19 cellular contexts compared by ENCODE assay signal in the genomic region with DNA sequence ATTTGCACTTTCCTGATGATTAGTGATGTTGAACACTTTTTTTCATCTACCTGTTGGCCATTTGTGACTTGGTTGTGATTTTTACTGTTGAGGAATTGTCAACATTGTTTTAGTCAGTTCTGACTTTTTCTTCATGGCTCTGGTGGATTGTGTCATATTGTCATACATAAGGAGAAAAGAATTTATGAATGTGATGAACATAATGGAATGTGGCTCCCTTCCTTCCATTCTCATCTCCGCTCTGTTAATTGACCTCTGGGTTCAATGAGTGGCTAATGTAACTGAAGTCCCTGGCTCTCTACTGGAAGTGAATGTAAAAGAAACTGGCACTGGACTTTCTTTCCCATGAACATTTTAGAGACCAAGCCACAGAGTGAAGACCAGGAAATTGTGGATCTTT. TPM values are rescaled to one million over a fixed set of nuclear protein-coding genes. Genes with fewer than 3 reads are reported as not detected.
DNase-seq lines count a peak whose midpoint lies in the region; ATAC-seq and TF ChIP-seq lines count a peak whose summit lies in the region.
"Had no signal": no experiment of that assay in that cellular context is flagged by ENCODE, and none has a peak within 500 bp of the region (broad histone marks: within the 10 kb centered on the region; RNA-seq: fewer than 3 reads in every experiment).

No MANE protein-coding gene starts in this region.

- H2AFZ ChIP-seq in SK-N-SH (ENCODE audit: low read depth) (peak overlapping the region; percentile 66; the same call in 1 of the 2 replicates), fibroblast of lung (ENCODE audit: low read length) (no peak overlapping the region), osteoblast (ENCODE audit: low read length) (no peak overlapping the region)

- peak overlapping the region in 1 of 2 experiments; percentile 11; a peak in 1 of 4 replicates for H3K4me3 ChIP-seq in SK-N-SH (ENCODE audit: low read depth in 2 of 2, low read length in 1 of 2)
- H3K4me3 ChIP-seq in fibroblast of lung (replicated peaks in 1 of 4; ENCODE audit: control extremely low read depth in 1 of 4, insufficient read depth in 1 of 4, low read depth in 3 of 4, low read length in 4 of 4): no peak overlapping the region
- H3K4me3 ChIP-seq in osteoblast (ENCODE audit: insufficient read depth, low read length): no peak overlapping the region
- H3K4me3 ChIP-seq: uterus had no signal

- H3K9ac ChIP-seq in SK-N-SH (peak overlapping the region; percentile 4; the same call in 1 of the 2 replicates), fibroblast of lung (ENCODE audit: insufficient read depth, low read length) (no peak overlapping the region)

- H3K27me3 ChIP-seq in SK-N-SH (ENCODE audit: insufficient read depth) (no peaks in the 10 kb centered on the region), fibroblast of lung (ENCODE audit: control insufficient read depth, insufficient read depth, low read length) (no peaks in the 10 kb centered on the region), osteoblast (ENCODE audit: insufficient read depth, low read length) (no peaks in the 10 kb centered on the region)
- H3K27me3 ChIP-seq: uterus had no signal

- peaks cover 16% of the 10 kb centered on the region for H3F3A ChIP-seq in SK-N-SH (replicated peaks; ENCODE audit: insufficient read depth)

- CTCF ChIA-PET in SK-N-SH (lab: Yijun Ruan, JAX): no interaction called here

- peaks cover 3 to 24% of the 10 kb centered on the region in 2 experiments for H3K4me1 ChIP-seq in SK-N-SH (ENCODE audit: control insufficient read depth in 1 of 2, insufficient read depth in 2 of 2, low read depth in 1 of 2, low read length in 1 of 2)
- no peaks in the 10 kb centered on the region for H3K4me1 ChIP-seq in fibroblast of lung (ENCODE audit: control insufficient read depth, extremely low read depth, insufficient read depth, low read length)
- H3K4me1 ChIP-seq in osteoblast (ENCODE audit: insufficient read depth, low read length): peaks cover 21% of the 10 kb centered on the region
- H3K4me1 ChIP-seq: uterus had no signal

- intact Hi-C loops in head of caudate nucleus (cut with DNase I): no loop called here

- ATAC-seq in HG03196 (IDR thresholded peaks at IDR 0.05; ENCODE audit: unreplicated experiment): no peak
- ATAC-seq: activated CD8-positive, alpha-beta T cell treated with anti-CD3 and anti-CD28 coated beads, Interleukin-2, amount 10 ng/mL, durations not matched to agents 7 days and 5 days; esophagus mucosa; naive thymus-derived CD4-positive, alpha-beta T cell had no signal

- DNase-seq in GM04504 (ENCODE audit: low read depth): peak; percentile 44
- no peak for DNase-seq in SK-N-SH
- DNase-seq in fibroblast of lung (ENCODE audit: low read depth in 2 of 2): peak; percentile 14 to 76
- DNase-seq in osteoblast (ENCODE audit: insufficient read length, low spot score, missing footprints): no peak
- no peak for DNase-seq in head of caudate nucleus
- no peak for DNase-seq in activated gamma-delta T cell treated with Interleukin-2 at 50 U/mL for 16 hours
- DNase-seq in RPMI8226: no peak
- DNase-seq: activated CD8-positive, alpha-beta T cell treated with anti-CD3 and anti-CD28 coated beads, Interleukin-2, amount 10 ng/mL, durations not matched to agents 7 days and 5 days; COR-L47; hippocampal formation; naive thymus-derived CD4-positive, alpha-beta T cell; NCI-H1694 treated with DMSO at 0.1 percent for 48 hours; NCI-H345; NK-92 treated with Interleukin-12 subunit alpha and Interleukin-12 subunit beta, amount 100 ng/mL, for 24 hours; stimulated activated CD4-positive, alpha-beta T cell treated with anti-CD3 and anti-CD28 coated beads, Interleukin-4, amount 100 ng/mL, for 1 hour; uterus had no signal

- H3K27ac ChIP-seq in SK-N-SH (ENCODE audit: low read depth in 2 of 2, low read length in 1 of 2) (peak overlapping the region; percentile 80), fibroblast of lung (ENCODE audit: insufficient read depth, low read length) (no peak overlapping the region), osteoblast (ENCODE audit: low read depth, low read length) (peak overlapping the region; percentile 40)
- H3K27ac ChIP-seq: uterus, VCaP had no signal

- H3K79me2 ChIP-seq in SK-N-SH (ENCODE audit: insufficient read depth) (peaks cover 7% of the 10 kb centered on the region; the same call in 1 of the 2 replicates), fibroblast of lung (ENCODE audit: control insufficient read depth, insufficient read depth, low read length) (no peaks in the 10 kb centered on the region), osteoblast (ENCODE audit: insufficient read depth, low read length) (no peaks in the 10 kb centered on the region)

- POLR2A ChIA-PET in SK-N-SH (lab: Yijun Ruan, JAX): no interaction called here

- TF ChIP-seq CTCF in SK-N-SH (IDR thresholded peaks at IDR 0.05) (no peak), fibroblast of lung (conservative IDR thresholded peaks at IDR 0.05 in 1 of 2, IDR thresholded peaks at IDR 0.05 in 1 of 2; ENCODE audit: low read depth in 1 of 2, low read length in 2 of 2) (no peak), osteoblast (IDR thresholded peaks at IDR 0.05; ENCODE audit: extremely low read depth, low read depth, low read length) (no peak)

- H3K36me3 ChIP-seq in SK-N-SH (replicated peaks in 1 of 2; ENCODE audit: control insufficient read depth in 1 of 2, insufficient read depth in 2 of 2, low read length in 1 of 2) (no peaks in the 10 kb centered on the region), fibroblast of lung (ENCODE audit: control insufficient read depth, insufficient read depth, low read length) (no peaks in the 10 kb centered on the region), osteoblast (ENCODE audit: insufficient read depth, low read length) (no peaks in the 10 kb centered on the region)
- H3K36me3 ChIP-seq: uterus had no signal

- no peak for TF ChIP-seq RAD21 in SK-N-SH (IDR thresholded peaks at IDR 0.05; ENCODE audit: low read length)

- H3K4me2 ChIP-seq in SK-N-SH (peak overlapping the region; percentile 45; the same call in 1 of the 2 replicates), fibroblast of lung (ENCODE audit: extremely low read depth, insufficient read depth, low read length) (no peak overlapping the region), osteoblast (ENCODE audit: insufficient read depth, low read length) (peak overlapping the region; percentile 1)

- H3K9me3 ChIP-seq in SK-N-SH (no peaks in the 10 kb centered on the region), fibroblast of lung (ENCODE audit: control insufficient read depth, insufficient read depth, low read depth, low read length) (no peaks in the 10 kb centered on the region), osteoblast (ENCODE audit: low read depth, low read length) (no peaks in the 10 kb centered on the region)
- H3K9me3 ChIP-seq: uterus had no signal

- no peaks in the 10 kb centered on the region for H4K20me1 ChIP-seq in SK-N-SH (ENCODE audit: insufficient read depth)
- H4K20me1 ChIP-seq in fibroblast of lung (ENCODE audit: control insufficient read depth, extremely low read depth, insufficient read depth, low read length): no peaks in the 10 kb centered on the region
- no peaks in the 10 kb centered on the region for H4K20me1 ChIP-seq in osteoblast (ENCODE audit: insufficient read depth, low read length)

- 0 out of 4 replicates have a peak, but pooled peaks of 1 of the 2 experiments have one; percentile 1 for TF ChIP-seq EP300 in SK-N-SH (IDR thresholded peaks at IDR 0.05; ENCODE audit: borderline replicate concordance in 1 of 2, low read depth in 1 of 2, low read length in 1 of 2)

- H3K9me2 ChIP-seq in SK-N-SH: no peaks in the 10 kb centered on the region

- 27% methylated on average over 1 of the region's 1 CpG for WGBS in SK-N-SH (ENCODE audit: low lambda C conversion rate)

TF ChIP-seq in SK-N-SH, 30 proteins besides CTCF, POLR2A, EP300 and RAD21:
- peak; percentile 13; the same call in 1 of the 2 replicates for TF ChIP-seq JUND (IDR thresholded peaks at IDR 0.05)
- TF ChIP-seq PBX3 (IDR thresholded peaks at IDR 0.05): peak; percentile 57
- TF ChIP-seq MEF2A (IDR thresholded peaks at IDR 0.05; ENCODE audit: borderline replicate concordance, low read depth): no peak
- TF ChIP-seq SMC3 (IDR thresholded peaks at IDR 0.05; ENCODE audit: low read depth, low read length): no peak
- TF ChIP-seq CHD2 (IDR thresholded peaks at IDR 0.05; ENCODE audit: low read length, partially characterized antibody): no peak
- TF ChIP-seq RCOR1 (IDR thresholded peaks at IDR 0.05; ENCODE audit: low read length): no peak

RNA-seq across cellular contexts. Expression of gene KIAA1958, which starts 49.2 kb away (rescaled TPM):
- 1.5 and 1.6 TPM in 2 replicates for polyA plus RNA-seq in SK-N-SH (2012; rRNA removed)
- polyA plus RNA-seq in SK-N-SH (2012; cell fraction: cytosol; rRNA removed): 1.4 and 1.7 TPM in 2 replicates
- polyA plus RNA-seq in SK-N-SH (2012; cell fraction: nucleus; rRNA removed): 3.2 and 4.1 TPM in 2 replicates
- total RNA-seq in fibroblast of lung: 2.1 and 3.0 TPM in 2 replicates
- polyA plus RNA-seq in fibroblast of lung: 0.75 and 1.1 TPM in 2 replicates
- polyA plus RNA-seq in fibroblast of lung (2012): 0.56 and 0.58 TPM in 2 replicates
- 4.6 and 5.6 TPM in 2 replicates for polyA minus RNA-seq in fibroblast of lung (ENCODE audit: low replicate concordance)
- total RNA-seq in osteoblast: 2.4 and 2.5 TPM in 2 replicates

Comparison
In these comparisons a context has a peak if more than half of its experiments do, and no peak if none do; other contexts are left out.
1. DNase-seq: peak in GM04504 (single experiment) and fibroblast of lung (2 of 2); none in SK-N-SH (single experiment), osteoblast (single experiment), head of caudate nucleus (0 of 42), activated gamma-delta T cell treated with Interleukin-2 at 50 U/mL for 16 hours (single experiment) and RPMI8226 (single experiment).